ENCODE assay signal across 11 cellular contexts in the genomic region with DNA sequence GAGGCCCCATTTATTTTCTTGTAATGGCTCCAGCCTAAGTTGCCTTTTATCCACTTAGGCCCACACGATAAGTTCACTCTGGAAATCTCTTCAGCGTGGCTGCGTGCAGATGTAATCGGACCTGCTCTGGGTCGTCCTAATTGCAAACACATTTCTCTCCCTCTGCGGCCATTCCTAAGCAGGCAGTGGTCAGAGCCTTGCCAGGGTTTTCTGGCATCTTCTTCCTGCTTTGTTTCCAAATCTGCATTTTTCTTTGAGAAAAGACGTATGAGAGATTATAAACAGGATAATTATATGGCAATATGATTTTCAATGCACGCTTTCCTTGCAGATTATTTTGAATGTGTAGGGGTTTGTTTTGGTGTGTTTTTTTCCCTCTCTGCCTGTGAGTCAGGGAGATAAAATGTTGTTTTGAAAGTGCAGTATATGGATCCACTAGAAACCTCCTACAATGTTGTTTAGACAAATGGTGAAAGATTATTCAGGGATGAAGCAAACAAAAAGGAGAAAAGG.
DNase-seq lines count a peak whose midpoint lies in the region; ATAC-seq and TF ChIP-seq lines count a peak whose summit lies in the region.
"Had no signal": no experiment of that assay in that cellular context is flagged by ENCODE, and none has a peak within 500 bp of the region (broad histone marks: within the 10 kb centered on the region; RNA-seq: fewer than 3 reads in every experiment).

No MANE protein-coding gene starts in this region.

- no peak for TF ChIP-seq CTCF in fibroblast of lung (conservative IDR thresholded peaks at IDR 0.05 in 1 of 2, IDR thresholded peaks at IDR 0.05 in 1 of 2; ENCODE audit: low read depth in 1 of 2, low read length in 2 of 2)
- TF ChIP-seq CTCF in nephron progenitor cell (IDR thresholded peaks at IDR 0.05) = no peak
- TF ChIP-seq CTCF in natural killer cell (IDR thresholded peaks at IDR 0.05) = no peak

- 2 to 7% methylated on average over 8 of the region's 8 CpGs for WGBS in aorta, 2 donors

- ATAC-seq in Right ventricle myocardium inferior = peak; percentile 90
- peak; percentile 79 for ATAC-seq in aorta (ENCODE audit: low FRiP score)
- no peak for ATAC-seq in natural killer cell

- H3K4me2 ChIP-seq in fibroblast of lung (ENCODE audit: extremely low read depth, insufficient read depth, low read length) (peak overlapping the region; percentile 65), Karpas-422 (ENCODE audit: low read depth, low read length, poor library complexity, severe bottlenecking) (no peak overlapping the region)

- peak overlapping the region; percentile 16 for H3K27ac Mint-ChIP-seq in nephron progenitor cell
- H3K27ac Mint-ChIP-seq in natural killer cell = no peak overlapping the region
- no peak overlapping the region for H3K27ac Mint-ChIP-seq in T-helper 2 cell treated with Interferon-gamma antibody and Interleukin-4, amounts not matched to agents 5 μg/mL and 100 μg/mL, for 36 hours
- H3K27ac Mint-ChIP-seq: activated CD4-positive, alpha-beta T cell treated with anti-CD3 and anti-CD28 coated beads, Interleukin-2, amount 10 ng/mL, durations not matched to agents 24 days and 14 days had no signal

- H3K27ac ChIP-seq in fibroblast of lung (ENCODE audit: insufficient read depth, low read length) (peak overlapping the region; percentile 84), aorta (ENCODE audit: low read depth in 1 of 2, low read length in 2 of 2) (peak overlapping the region in 1 of 2 donors; percentile 4), Karpas-422 (ENCODE audit: low read length) (no peak overlapping the region)

- H3K4me1 ChIP-seq in fibroblast of lung (ENCODE audit: control insufficient read depth, extremely low read depth, insufficient read depth, low read length) (peaks cover 18% of the 10 kb centered on the region), aorta (ENCODE audit: control insufficient read depth in 1 of 2, insufficient read depth in 2 of 2, low read length in 2 of 2) (peaks cover 4 to 5% of the 10 kb centered on the region in 2 donors), Karpas-422 (ENCODE audit: low read length) (peaks cover 11% of the 10 kb centered on the region)

- H3K9me3 Mint-ChIP-seq in nephron progenitor cell = no peaks in the 10 kb centered on the region
- H3K9me3 Mint-ChIP-seq in natural killer cell = no peaks in the 10 kb centered on the region
- no peaks in the 10 kb centered on the region for H3K9me3 Mint-ChIP-seq in T-helper 2 cell treated with Interferon-gamma antibody and Interleukin-4, amounts not matched to agents 5 μg/mL and 100 μg/mL, for 36 hours
- H3K9me3 Mint-ChIP-seq: activated CD4-positive, alpha-beta T cell treated with anti-CD3 and anti-CD28 coated beads, Interleukin-2, amount 10 ng/mL, durations not matched to agents 24 days and 14 days had no signal

- H3K36me3 ChIP-seq in fibroblast of lung (ENCODE audit: control insufficient read depth, insufficient read depth, low read length) (no peaks in the 10 kb centered on the region), aorta (ENCODE audit: control insufficient read depth in 1 of 2, insufficient read depth in 2 of 2, low read length in 1 of 2) (no peaks in the 10 kb centered on the region), Karpas-422 (ENCODE audit: insufficient read depth, low read length) (no peaks in the 10 kb centered on the region)

- H2AFZ ChIP-seq in fibroblast of lung (ENCODE audit: low read length) (peak overlapping the region; percentile 73), Karpas-422 (ENCODE audit: low read length) (no peak overlapping the region)

- DNase-seq in Right ventricle myocardium inferior (ENCODE audit: missing footprints) (no peak), cardiac septum (ENCODE audit: low spot score) (no peak), fibroblast of lung (ENCODE audit: low read depth in 2 of 2) (peak; percentile 92 to 96), nephron progenitor cell (peak; percentile 21), aorta (peak in 1 of 2 donors; percentile 66), natural killer cell (no peak), Karpas-422 (no peak)
- DNase-seq in T-helper 2 cell treated with Interferon-gamma antibody and Interleukin-4, amounts not matched to agents 5 μg/mL and 100 μg/mL, for 36 hours (ENCODE audit: low spot score) = no peak
- DNase-seq: activated CD4-positive, alpha-beta T cell treated with anti-CD3 and anti-CD28 coated beads, Interleukin-2, amount 10 ng/mL, durations not matched to agents 24 days and 14 days; MM.1S; occipital lobe had no signal

- H3K79me2 ChIP-seq in fibroblast of lung (ENCODE audit: control insufficient read depth, insufficient read depth, low read length) (no peaks in the 10 kb centered on the region), Karpas-422 (ENCODE audit: low read length) (no peaks in the 10 kb centered on the region)

- no peaks in the 10 kb centered on the region for H3K36me3 Mint-ChIP-seq in nephron progenitor cell (ENCODE audit: low read depth)
- no peaks in the 10 kb centered on the region for H3K36me3 Mint-ChIP-seq in natural killer cell
- H3K36me3 Mint-ChIP-seq in T-helper 2 cell treated with Interferon-gamma antibody and Interleukin-4, amounts not matched to agents 5 μg/mL and 100 μg/mL, for 36 hours (ENCODE audit: low read depth) = no peaks in the 10 kb centered on the region

- intact Hi-C loops in Right ventricle myocardium inferior (cut with DNase I) (no loop called here), cardiac septum (cut with DNase I) (no loop called here), aorta (cut with DNase I) (no loop called here), natural killer cell (cut with micrococcal nuclease) (no loop called here)

- H3K4me3 Mint-ChIP-seq in nephron progenitor cell = no peak overlapping the region
- H3K4me3 Mint-ChIP-seq in natural killer cell = no peak overlapping the region
- no peak overlapping the region for H3K4me3 Mint-ChIP-seq in T-helper 2 cell treated with Interferon-gamma antibody and Interleukin-4, amounts not matched to agents 5 μg/mL and 100 μg/mL, for 36 hours
- H3K4me3 Mint-ChIP-seq: activated CD4-positive, alpha-beta T cell treated with anti-CD3 and anti-CD28 coated beads, Interleukin-2, amount 10 ng/mL, durations not matched to agents 24 days and 14 days had no signal

- H3K4me1 Mint-ChIP-seq in nephron progenitor cell (peaks cover 49% of the 10 kb centered on the region), natural killer cell (no peaks in the 10 kb centered on the region)
- no peaks in the 10 kb centered on the region for H3K4me1 Mint-ChIP-seq in T-helper 2 cell treated with Interferon-gamma antibody and Interleukin-4, amounts not matched to agents 5 μg/mL and 100 μg/mL, for 36 hours (ENCODE audit: low read depth)
- H3K4me1 Mint-ChIP-seq: activated CD4-positive, alpha-beta T cell treated with anti-CD3 and anti-CD28 coated beads, Interleukin-2, amount 10 ng/mL, durations not matched to agents 24 days and 14 days had no signal

- H3K9ac ChIP-seq in fibroblast of lung (ENCODE audit: insufficient read depth, low read length) = no peak overlapping the region
- H3K9ac ChIP-seq in Karpas-422 (ENCODE audit: low read length) = no peak overlapping the region

- no peaks in the 10 kb centered on the region for H3K9me2 ChIP-seq in Karpas-422 (replicated peaks; ENCODE audit: insufficient read depth, low read length)

- H4K20me1 ChIP-seq in fibroblast of lung (ENCODE audit: control insufficient read depth, extremely low read depth, insufficient read depth, low read length) (no peaks in the 10 kb centered on the region), Karpas-422 (ENCODE audit: insufficient read depth, low read depth, low read length) (no peaks in the 10 kb centered on the region)

- H3K4me3 ChIP-seq in fibroblast of lung (replicated peaks in 1 of 4; ENCODE audit: control extremely low read depth in 1 of 4, insufficient read depth in 1 of 4, low read depth in 3 of 4, low read length in 4 of 4) = peak overlapping the region in 2 of 4 experiments; percentile 8
- H3K4me3 ChIP-seq in aorta (ENCODE audit: low read length in 2 of 2) = no peak overlapping the region
- no peak overlapping the region for H3K4me3 ChIP-seq in Karpas-422 (ENCODE audit: low read length)

- H3K9me3 ChIP-seq in fibroblast of lung (ENCODE audit: control insufficient read depth, insufficient read depth, low read depth, low read length) (no peaks in the 10 kb centered on the region), aorta (ENCODE audit: control insufficient read depth, low read length) (no peaks in the 10 kb centered on the region), Karpas-422 (ENCODE audit: low read length) (no peaks in the 10 kb centered on the region)

- H3K27me3 Mint-ChIP-seq in nephron progenitor cell (ENCODE audit: low read depth, poor library complexity) (peaks cover 3% of the 10 kb centered on the region), natural killer cell (ENCODE audit: low read depth in 2 of 2) (peaks cover 0 to 5% of the 10 kb centered on the region in 2 donors)
- peaks cover 3% of the 10 kb centered on the region for H3K27me3 Mint-ChIP-seq in T-helper 2 cell treated with Interferon-gamma antibody and Interleukin-4, amounts not matched to agents 5 μg/mL and 100 μg/mL, for 36 hours (ENCODE audit: low read depth)

- H3K27me3 ChIP-seq in fibroblast of lung (ENCODE audit: control insufficient read depth, insufficient read depth, low read length) (no peaks in the 10 kb centered on the region), aorta (ENCODE audit: control insufficient read depth in 1 of 2, insufficient read depth in 2 of 2, low read length in 1 of 2) (no peaks in the 10 kb centered on the region), Karpas-422 (ENCODE audit: low read length) (no peaks in the 10 kb centered on the region)

Comparison
In these comparisons a context has a peak if more than half of its experiments do, and no peak if none do; other contexts are left out.
1. ATAC-seq: peak in Right ventricle myocardium inferior (single experiment) and aorta (single experiment); none in natural killer cell (0 of 3).
2. DNase-seq: peak in fibroblast of lung (2 of 2) and nephron progenitor cell (single experiment); none in Right ventricle myocardium inferior (single experiment), cardiac septum (single experiment), natural killer cell (single experiment), Karpas-422 (single experiment) and T-helper 2 cell treated with Interferon-gamma antibody and Interleukin-4, amounts not matched to agents 5 μg/mL and 100 μg/mL, for 36 hours (single experiment).